ENCODE assay signal across 8 cellular contexts in genomic region chr20:44309763-44310663, GRCh38. TPM values are rescaled to one million over a fixed set of nuclear protein-coding genes. Genes with fewer than 3 reads are reported as not detected.
DNase-seq lines count a peak whose midpoint lies in the region; ATAC-seq, FAIRE-seq and TF ChIP-seq lines count a peak whose summit lies in the region.

No MANE protein-coding gene starts in this region.

- no peaks in the 10 kb centered on the region for H3K27me3 Mint-ChIP-seq in activated naive CD8-positive, alpha-beta T cell

- peaks cover 3% of the 10 kb centered on the region for H3K36me3 Mint-ChIP-seq in activated naive CD8-positive, alpha-beta T cell

- no peaks in the 10 kb centered on the region for H3K9me3 Mint-ChIP-seq in activated naive CD8-positive, alpha-beta T cell (ENCODE audit: low read depth)

- H3K27ac Mint-ChIP-seq in activated naive CD8-positive, alpha-beta T cell: peak overlapping the region; percentile 89

- no peaks in the 10 kb centered on the region for H3K27me3 ChIP-seq in left ventricle myocardium inferior (ENCODE audit: low read depth)
- H3K27me3 ChIP-seq in psoas muscle (ENCODE audit: insufficient read depth in 3 of 3, low read length in 2 of 3): no peaks in the 10 kb centered on the region

- H3K9me3 ChIP-seq in left ventricle myocardium inferior (replicated peaks): no peaks in the 10 kb centered on the region
- no peaks in the 10 kb centered on the region for H3K9me3 ChIP-seq in psoas muscle

- H3K4me3 ChIP-seq in left ventricle myocardium inferior: peak overlapping the region; percentile 85
- H3K4me3 ChIP-seq in psoas muscle: peak overlapping the region; percentile 93

- H3K4me1 ChIP-seq in left ventricle myocardium inferior: peaks cover 65% of the 10 kb centered on the region
- H3K4me1 ChIP-seq in psoas muscle: peaks cover 15% of the 10 kb centered on the region

- TF ChIP-seq CTCF in left ventricle myocardium inferior (IDR thresholded peaks at IDR 0.05; ENCODE audit: borderline replicate concordance) (no peak), psoas muscle (IDR thresholded peaks at IDR 0.05) (no peak)

- peaks cover 13% of the 10 kb centered on the region for H3K36me3 ChIP-seq in left ventricle myocardium inferior
- H3K36me3 ChIP-seq in psoas muscle (ENCODE audit: insufficient read depth in 1 of 2, low read depth in 1 of 2): peaks cover 2 to 20% of the 10 kb centered on the region in 2 donors

- H3K4me1 Mint-ChIP-seq in activated naive CD8-positive, alpha-beta T cell (ENCODE audit: low read depth): peaks cover 28% of the 10 kb centered on the region

- 8 to 13% (median 8%) methylated on average over 17 of the region's 17 CpGs for WGBS in psoas muscle, 3 donors

- peak; percentile 20 for FAIRE-seq in HTR-8/SVneo (lab: Jason Lieb, UNC)

- intact Hi-C loops in left ventricle myocardium inferior (cut with micrococcal nuclease): loop anchor here (5.0 kb wide), 1 partner anchor 93 kb away; no protein-coding TSS in a partner anchor
- intact Hi-C loops in psoas muscle (cut with DNase I): loop anchor here (2.0 to 5.0 kb wide), 2 partner anchors 93 to 193 kb away; no protein-coding TSS in a partner anchor

- peak; percentile 24 to 70 (median 38) for ATAC-seq in psoas muscle
- ATAC-seq in GM21529 (IDR thresholded peaks at IDR 0.05; ENCODE audit: unreplicated experiment): no peak
- no peak for ATAC-seq in HG03095 (IDR thresholded peaks at IDR 0.05; ENCODE audit: unreplicated experiment)
- ATAC-seq in HG03565 (IDR thresholded peaks at IDR 0.05; ENCODE audit: unreplicated experiment): no peak

- H3K27ac ChIP-seq in left ventricle myocardium inferior (replicated peaks) (peak overlapping the region; percentile 91), psoas muscle (peak overlapping the region; percentile 83)

- peak; percentile 55 for DNase-seq in ELF-1 (ENCODE audit: low read depth, low spot score)
- no peak for DNase-seq in HTR-8/SVneo (ENCODE audit: insufficient read length, low spot score)
- DNase-seq in left ventricle myocardium inferior: peak; percentile 61
- peak; percentile 59 to 70 for DNase-seq in psoas muscle

- peak overlapping the region; percentile 93 for H3K4me3 Mint-ChIP-seq in activated naive CD8-positive, alpha-beta T cell

RNA-seq across cellular contexts. Expression of gene FITM2, which starts 1.0 kb away (rescaled TPM):
- total RNA-seq in left ventricle myocardium inferior (160 TPM), psoas muscle (10 to 100 TPM in 3 of 4 donors, 1 to 10 TPM in 1; 6.0 to 12.2 (median 11.7) TPM)
- 10 to 100 TPM in 2 of 3 donors, 1 to 10 TPM in 1; 4.5 to 15.7 (median 12.6) TPM for polyA plus RNA-seq in psoas muscle

RNA-seq across cellular contexts. Expression of gene R3HDML, which starts 26.8 kb away (rescaled TPM):
- total RNA-seq in left ventricle myocardium inferior: not detected
- total RNA-seq in psoas muscle: not detected
- not detected for polyA plus RNA-seq in psoas muscle

RNA-seq across cellular contexts. Expression of gene HNF4A, which starts 45.5 kb away (rescaled TPM):
- total RNA-seq in left ventricle myocardium inferior: not detected
- total RNA-seq in psoas muscle: under 1 TPM in 1 of 4 donors, not detected in 3; 0.13 TPM
- under 1 TPM in 2 of 3 donors, not detected in 1; 0.03 TPM for polyA plus RNA-seq in psoas muscle

Comparison
In these comparisons a context has a peak if more than half of its experiments do, and no peak if none do; other contexts are left out.
1. ATAC-seq: peak in psoas muscle (4 of 4); none in GM21529 (single experiment), HG03095 (single experiment) and HG03565 (single experiment).
2. RNA of gene FITM2, which starts 1.0 kb away (total RNA-seq): 160 TPM in left ventricle myocardium inferior (single experiment); 6.0 to 12.2 TPM in psoas muscle; every median in the first group is over 10 times any median in the second.